Comparison of ENCODE assay signal across 8 cellular contexts in genomic region chr14:94001501-94002396, GRCh38. TPM values are rescaled to one million over a fixed set of nuclear protein-coding genes. Genes with fewer than 3 reads are reported as not detected.
A peak's percentile ranks its signal among the peaks of the same experiment; 100 is the strongest.
DNase-seq lines count a peak whose midpoint lies in the region; ATAC-seq and TF ChIP-seq lines count a peak whose summit lies in the region.

No MANE protein-coding gene starts in this region.

- DNase-seq in DMS79 treated with DMSO at 0.1 percent for 48 hours (lab: John Stamatoyannopoulos, UW) = peak; percentile 83
- peak; percentile 59 for DNase-seq in HCT116 (ENCODE audit: low read depth, low spot score)
- DNase-seq in NCI-H2107 (lab: John Stamatoyannopoulos, UW) = peak; percentile 33
- DNase-seq in UCSD-AML1 (lab: John Stamatoyannopoulos, UW; ENCODE audit: unreplicated experiment) = peak; percentile 49
- DNase-seq in brain pericyte (ENCODE audit: low read depth, low spot score) = peak; percentile 22
- DNase-seq in iris pigment epithelial cell (ENCODE audit: low read depth) = peak; percentile 53
- peak; percentile 16 to 35 for DNase-seq in stimulated activated CD4-positive, alpha-beta T cell treated with anti-CD3 and anti-CD28 coated beads, Interleukin-15, amount 100 ng/mL, for 1 hour (ENCODE audit: low read depth in 1 of 2, low spot score in 1 of 2)

- H3K9me3 ChIP-seq in HCT116 (ENCODE audit: control insufficient read depth in 1 of 2, insufficient read depth in 1 of 2, low read depth in 1 of 2, low read length in 2 of 2) = no peaks in the 10 kb centered on the region

- no peak overlapping the region for H2AFZ ChIP-seq in HCT116 (ENCODE audit: low read depth, low read length, poor library complexity, severe bottlenecking)

- H3K4me3 ChIP-seq in HCT116 (replicated peaks in 1 of 2; ENCODE audit: low read depth in 1 of 2, low read length in 2 of 2) = no peak overlapping the region

- H4K20me1 ChIP-seq in HCT116 (ENCODE audit: insufficient read depth) = no peaks in the 10 kb centered on the region

- H3K36me3 ChIP-seq in HCT116 (ENCODE audit: control insufficient read depth in 1 of 2, insufficient read depth in 2 of 2, low read length in 2 of 2) = no peaks in the 10 kb centered on the region

- H3K4me1 ChIP-seq in HCT116 (ENCODE audit: control insufficient read depth in 1 of 2, insufficient read depth in 2 of 2, low read length in 2 of 2) = peaks cover 0 to 19% of the 10 kb centered on the region in 2 experiments; a peak in 2 of 4 replicates

- peak overlapping the region; percentile 37 for H3K4me2 ChIP-seq in HCT116 (ENCODE audit: low read length)

- POLR2A ChIA-PET in HCT116 (lab: Charles Lee) = no interaction called here

- peak; percentile 92 for ATAC-seq in HCT116
- no peak for ATAC-seq in HG02970 (IDR thresholded peaks at IDR 0.05; ENCODE audit: low FRiP score, unreplicated experiment)

- no peak overlapping the region; the same call in 1 of the 2 replicates for H3K27ac ChIP-seq in HCT116 (ENCODE audit: low read depth, low read length)

- H3K27me3 ChIP-seq in HCT116 (ENCODE audit: insufficient read depth, low read length) = no peaks in the 10 kb centered on the region

- RAD21 ChIA-PET in HCT116 (lab: Charles Lee; ENCODE audit: low non-redundant PET in 1 of 2, low total read pairs in 2 of 2, uncharacterized antibody in 2 of 2, unreplicated experiment in 2 of 2) = interaction anchor here (1.1 to 2.2 kb wide), 2 partner anchors 62 kb away, joined by 7 to 11 read pairs; no protein-coding TSS in a partner anchor

- CTCF ChIA-PET in HCT116 (lab: Charles Lee) = interaction anchor here (0.7 to 10.4 kb wide), 4 partner anchors 11 to 60 kb away, joined by 3 to 121 read pairs (median 4); partner anchors contain the start of gene OTUB2

- intact Hi-C loops in HCT116 (cut with micrococcal nuclease) = loop anchor here (1.0 to 10.0 kb wide), 2 partner anchors 61 to 347 kb away; no protein-coding TSS in a partner anchor

- no peak for TF ChIP-seq POLR2A in HCT116 (IDR thresholded peaks at IDR 0.05; ENCODE audit: borderline replicate concordance, extremely low read depth, insufficient read depth, insufficient read length)

- H3K9ac ChIP-seq in HCT116 (ENCODE audit: low read length) = no peak overlapping the region

- TF ChIP-seq RAD21 in HCT116 (IDR thresholded peaks at IDR 0.05; ENCODE audit: low read depth) = peak; percentile 92

- no peaks in the 10 kb centered on the region for H3K9me2 ChIP-seq in HCT116 (ENCODE audit: insufficient read depth)

- no peaks in the 10 kb centered on the region for H3K79me2 ChIP-seq in HCT116 (ENCODE audit: insufficient read depth, low read length)

- TF ChIP-seq CTCF in HCT116 (IDR thresholded peaks at IDR 0.05 in 2 of 3, conservative IDR thresholded peaks at IDR 0.05 in 1 of 3; ENCODE audit: borderline replicate concordance in 1 of 3, insufficient read depth in 1 of 3, low read depth in 2 of 3, low read length in 2 of 3) = peak; percentile 94 to 97 (median 96)

- BruUV-seq in HCT116 (replicated peaks; lab: Mats Ljungman, UMichigan) = no TSS peak

TF ChIP-seq in HCT116, 20 proteins besides CTCF, POLR2A, EP300 and RAD21:
- TF ChIP-seq EGR1 (IDR thresholded peaks at IDR 0.05; ENCODE audit: low read depth) (no peak), YY1 (IDR thresholded peaks at IDR 0.05; ENCODE audit: extremely low read depth, insufficient replicate concordance, low read depth, low read length) (peak; percentile 28), FOSL1 (IDR thresholded peaks at IDR 0.05; ENCODE audit: low read depth) (no peak)
TF ChIP-seq in HCT116: peak in this region for 1.

RNA-seq across cellular contexts. Expression of gene CCDC197, which starts 4.6 kb away (rescaled TPM):
- total RNA-seq in HCT116 (2021; ENCODE audit: unreplicated experiment) = not detected
- polyA plus RNA-seq in HCT116 (2012) = not detected in 2 replicates

RNA-seq across cellular contexts. Expression of gene OTUB2, which starts 24.4 kb away (rescaled TPM):
- total RNA-seq in HCT116 (2021; ENCODE audit: unreplicated experiment) = 6.6 TPM
- 4.5 and 5.3 TPM in 2 replicates for polyA plus RNA-seq in HCT116 (2012)

RNA-seq across cellular contexts. Expression of gene ASB2, which starts 25.4 kb away (rescaled TPM):
- not detected for total RNA-seq in HCT116 (2021; ENCODE audit: unreplicated experiment)
- 0.02 and 0.08 TPM in 2 replicates for polyA plus RNA-seq in HCT116 (2012)

Comparison
In these comparisons a context has a peak if more than half of its experiments do, and no peak if none do; other contexts are left out.
1. DNase-seq: peak in every context shown above with its lines; median percentile 83 in DMS79 treated with DMSO at 0.1 percent for 48 hours; 59 in HCT116; 53 in iris pigment epithelial cell; 49 in UCSD-AML1; 33 in NCI-H2107; 26 in stimulated activated CD4-positive, alpha-beta T cell treated with anti-CD3 and anti-CD28 coated beads, Interleukin-15, amount 100 ng/mL, for 1 hour; 22 in brain pericyte.